Comparison of ENCODE assay signal across 1 cellular context in the genomic region with DNA sequence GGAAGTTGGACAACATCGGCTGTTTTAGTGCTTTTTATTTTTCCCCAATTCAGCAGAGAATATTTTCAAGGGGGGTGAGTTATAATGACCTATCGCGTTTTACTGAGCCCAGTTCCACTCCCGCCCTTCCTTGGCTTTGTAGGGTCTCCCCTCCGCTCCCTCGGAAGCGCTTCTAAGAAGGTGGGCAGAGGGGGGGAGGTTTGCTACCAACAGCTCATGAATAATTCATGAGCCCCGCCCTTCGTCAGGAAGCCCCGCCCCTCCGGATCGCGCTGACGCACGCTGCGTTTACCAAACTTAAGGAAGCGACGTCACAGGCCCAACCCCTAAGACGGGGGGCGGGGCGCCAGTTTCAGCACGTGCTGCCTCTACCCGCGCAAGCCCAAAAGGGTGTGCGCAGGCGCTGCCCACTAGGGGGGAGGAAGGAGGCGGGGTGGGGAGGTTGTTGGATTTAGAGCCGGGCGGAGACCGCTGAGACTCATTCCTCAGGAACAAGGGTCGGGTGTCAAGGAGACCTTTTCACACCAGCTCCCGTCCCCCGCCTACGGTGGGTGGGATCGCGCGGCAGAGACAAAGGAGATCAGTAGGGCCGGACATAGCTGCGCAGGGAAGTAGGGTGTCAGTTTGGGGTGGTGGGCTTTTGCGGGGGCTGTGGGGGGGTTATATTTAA.
TF ChIP-seq lines count a peak whose summit lies in the region.

No MANE protein-coding gene starts in this region.

TF ChIP-seq in K562, 482 proteins besides CTCF, POLR2A, EP300 and RAD21 (continued from another document and continues in another):
- TF ChIP-seq, protein P1, sequence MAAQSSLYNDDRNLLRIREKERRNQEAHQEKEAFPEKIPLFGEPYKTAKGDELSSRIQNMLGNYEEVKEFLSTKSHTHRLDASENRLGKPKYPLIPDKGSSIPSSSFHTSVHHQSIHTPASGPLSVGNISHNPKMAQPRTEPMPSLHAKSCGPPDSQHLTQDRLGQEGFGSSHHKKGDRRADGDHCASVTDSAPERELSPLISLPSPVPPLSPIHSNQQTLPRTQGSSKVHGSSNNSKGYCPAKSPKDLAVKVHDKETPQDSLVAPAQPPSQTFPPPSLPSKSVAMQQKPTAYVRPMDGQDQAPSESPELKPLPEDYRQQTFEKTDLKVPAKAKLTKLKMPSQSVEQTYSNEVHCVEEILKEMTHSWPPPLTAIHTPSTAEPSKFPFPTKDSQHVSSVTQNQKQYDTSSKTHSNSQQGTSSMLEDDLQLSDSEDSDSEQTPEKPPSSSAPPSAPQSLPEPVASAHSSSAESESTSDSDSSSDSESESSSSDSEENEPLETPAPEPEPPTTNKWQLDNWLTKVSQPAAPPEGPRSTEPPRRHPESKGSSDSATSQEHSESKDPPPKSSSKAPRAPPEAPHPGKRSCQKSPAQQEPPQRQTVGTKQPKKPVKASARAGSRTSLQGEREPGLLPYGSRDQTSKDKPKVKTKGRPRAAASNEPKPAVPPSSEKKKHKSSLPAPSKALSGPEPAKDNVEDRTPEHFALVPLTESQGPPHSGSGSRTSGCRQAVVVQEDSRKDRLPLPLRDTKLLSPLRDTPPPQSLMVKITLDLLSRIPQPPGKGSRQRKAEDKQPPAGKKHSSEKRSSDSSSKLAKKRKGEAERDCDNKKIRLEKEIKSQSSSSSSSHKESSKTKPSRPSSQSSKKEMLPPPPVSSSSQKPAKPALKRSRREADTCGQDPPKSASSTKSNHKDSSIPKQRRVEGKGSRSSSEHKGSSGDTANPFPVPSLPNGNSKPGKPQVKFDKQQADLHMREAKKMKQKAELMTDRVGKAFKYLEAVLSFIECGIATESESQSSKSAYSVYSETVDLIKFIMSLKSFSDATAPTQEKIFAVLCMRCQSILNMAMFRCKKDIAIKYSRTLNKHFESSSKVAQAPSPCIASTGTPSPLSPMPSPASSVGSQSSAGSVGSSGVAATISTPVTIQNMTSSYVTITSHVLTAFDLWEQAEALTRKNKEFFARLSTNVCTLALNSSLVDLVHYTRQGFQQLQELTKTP (IDR thresholded peaks at IDR 0.05; ENCODE audit: low read depth in 1 of 2, partially characterized antibody in 2 of 2): peak in 1 of 2 experiments; percentile 67
- TF ChIP-seq ZFX (CRISPR knock-in tag; IDR thresholded peaks at IDR 0.05) (no peak), KDM4B (IDR thresholded peaks at IDR 0.05; ENCODE audit: borderline replicate concordance in 2 of 2, low read depth in 1 of 2) (peak in 1 of 2 experiments; percentile 94; a peak in 2 of 4 replicates), CCNT2 (IDR thresholded peaks at IDR 0.05; ENCODE audit: borderline replicate concordance, extremely low read depth, insufficient read length, low read depth, low read length) (peak; percentile 48), RFX5 (IDR thresholded peaks at IDR 0.05; ENCODE audit: low read depth, low read length) (peak; percentile 45; the same call in 1 of the 2 replicates), FOSL1 (tag; conservative IDR thresholded peaks at IDR 0.05) (peak; percentile 37), RBM39 (optimal IDR thresholded peaks at IDR 0.05; ENCODE audit: low read depth, low read length) (peak; percentile 69), ZNF764 (CRISPR knock-in tag; IDR thresholded peaks at IDR 0.05; ENCODE audit: low read depth) (0 out of 2 replicates have a peak, but pooled peaks have one; percentile 66), STAT5A (IDR thresholded peaks at IDR 0.05; ENCODE audit: borderline replicate concordance, low read length) (0 out of 2 replicates have a peak, but pooled peaks have one; percentile 40), PHF20 (IDR thresholded peaks at IDR 0.05; ENCODE audit: partially characterized antibody) (no peak), ZBED1 (IDR thresholded peaks at IDR 0.05) (peak; percentile 47; the same call in 1 of the 2 replicates), CBX3 (IDR thresholded peaks at IDR 0.05; ENCODE audit: borderline replicate concordance in 1 of 2, low read length in 2 of 2) (0 out of 3 replicates have a peak, but pooled peaks of 1 of the 2 experiments have one; percentile 17), NFE2 (IDR thresholded peaks at IDR 0.05; ENCODE audit: low read depth) (peak; percentile 82)
- TF ChIP-seq, protein P2, sequence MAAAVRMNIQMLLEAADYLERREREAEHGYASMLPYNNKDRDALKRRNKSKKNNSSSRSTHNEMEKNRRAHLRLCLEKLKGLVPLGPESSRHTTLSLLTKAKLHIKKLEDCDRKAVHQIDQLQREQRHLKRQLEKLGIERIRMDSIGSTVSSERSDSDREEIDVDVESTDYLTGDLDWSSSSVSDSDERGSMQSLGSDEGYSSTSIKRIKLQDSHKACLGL (CRISPR knock-in tag; IDR thresholded peaks at IDR 0.05; ENCODE audit: borderline replicate concordance, poor library complexity, severe bottlenecking): no peak
- TF ChIP-seq, protein P3, sequence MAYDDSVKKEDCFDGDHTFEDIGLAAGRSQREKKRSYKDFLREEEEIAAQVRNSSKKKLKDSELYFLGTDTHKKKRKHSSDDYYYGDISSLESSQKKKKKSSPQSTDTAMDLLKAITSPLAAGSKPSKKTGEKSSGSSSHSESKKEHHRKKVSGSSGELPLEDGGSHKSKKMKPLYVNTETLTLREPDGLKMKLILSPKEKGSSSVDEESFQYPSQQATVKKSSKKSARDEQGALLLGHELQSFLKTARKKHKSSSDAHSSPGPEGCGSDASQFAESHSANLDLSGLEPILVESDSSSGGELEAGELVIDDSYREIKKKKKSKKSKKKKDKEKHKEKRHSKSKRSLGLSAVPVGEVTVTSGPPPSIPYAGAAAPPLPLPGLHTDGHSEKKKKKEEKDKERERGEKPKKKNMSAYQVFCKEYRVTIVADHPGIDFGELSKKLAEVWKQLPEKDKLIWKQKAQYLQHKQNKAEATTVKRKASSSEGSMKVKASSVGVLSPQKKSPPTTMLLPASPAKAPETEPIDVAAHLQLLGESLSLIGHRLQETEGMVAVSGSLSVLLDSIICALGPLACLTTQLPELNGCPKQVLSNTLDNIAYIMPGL (CRISPR knock-in tag; IDR thresholded peaks at IDR 0.05): 0 out of 2 replicates have a peak, but pooled peaks have one; percentile 81
- TF ChIP-seq, protein P4, sequence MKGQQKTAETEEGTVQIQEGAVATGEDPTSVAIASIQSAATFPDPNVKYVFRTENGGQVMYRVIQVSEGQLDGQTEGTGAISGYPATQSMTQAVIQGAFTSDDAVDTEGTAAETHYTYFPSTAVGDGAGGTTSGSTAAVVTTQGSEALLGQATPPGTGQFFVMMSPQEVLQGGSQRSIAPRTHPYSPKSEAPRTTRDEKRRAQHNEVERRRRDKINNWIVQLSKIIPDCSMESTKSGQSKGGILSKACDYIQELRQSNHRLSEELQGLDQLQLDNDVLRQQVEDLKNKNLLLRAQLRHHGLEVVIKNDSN (CRISPR knock-in tag; IDR thresholded peaks at IDR 0.05): peak; percentile 98
- TF ChIP-seq, protein P5, sequence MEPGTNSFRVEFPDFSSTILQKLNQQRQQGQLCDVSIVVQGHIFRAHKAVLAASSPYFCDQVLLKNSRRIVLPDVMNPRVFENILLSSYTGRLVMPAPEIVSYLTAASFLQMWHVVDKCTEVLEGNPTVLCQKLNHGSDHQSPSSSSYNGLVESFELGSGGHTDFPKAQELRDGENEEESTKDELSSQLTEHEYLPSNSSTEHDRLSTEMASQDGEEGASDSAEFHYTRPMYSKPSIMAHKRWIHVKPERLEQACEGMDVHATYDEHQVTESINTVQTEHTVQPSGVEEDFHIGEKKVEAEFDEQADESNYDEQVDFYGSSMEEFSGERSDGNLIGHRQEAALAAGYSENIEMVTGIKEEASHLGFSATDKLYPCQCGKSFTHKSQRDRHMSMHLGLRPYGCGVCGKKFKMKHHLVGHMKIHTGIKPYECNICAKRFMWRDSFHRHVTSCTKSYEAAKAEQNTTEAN (CRISPR knock-in tag; IDR thresholded peaks at IDR 0.05): 0 out of 2 replicates have a peak, but pooled peaks have one; percentile 25
- TF ChIP-seq, protein P6, sequence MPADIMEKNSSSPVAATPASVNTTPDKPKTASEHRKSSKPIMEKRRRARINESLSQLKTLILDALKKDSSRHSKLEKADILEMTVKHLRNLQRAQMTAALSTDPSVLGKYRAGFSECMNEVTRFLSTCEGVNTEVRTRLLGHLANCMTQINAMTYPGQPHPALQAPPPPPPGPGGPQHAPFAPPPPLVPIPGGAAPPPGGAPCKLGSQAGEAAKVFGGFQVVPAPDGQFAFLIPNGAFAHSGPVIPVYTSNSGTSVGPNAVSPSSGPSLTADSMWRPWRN (IDR thresholded peaks at IDR 0.05; ENCODE audit: low read depth): peak; percentile 84
- TF ChIP-seq, protein P7, sequence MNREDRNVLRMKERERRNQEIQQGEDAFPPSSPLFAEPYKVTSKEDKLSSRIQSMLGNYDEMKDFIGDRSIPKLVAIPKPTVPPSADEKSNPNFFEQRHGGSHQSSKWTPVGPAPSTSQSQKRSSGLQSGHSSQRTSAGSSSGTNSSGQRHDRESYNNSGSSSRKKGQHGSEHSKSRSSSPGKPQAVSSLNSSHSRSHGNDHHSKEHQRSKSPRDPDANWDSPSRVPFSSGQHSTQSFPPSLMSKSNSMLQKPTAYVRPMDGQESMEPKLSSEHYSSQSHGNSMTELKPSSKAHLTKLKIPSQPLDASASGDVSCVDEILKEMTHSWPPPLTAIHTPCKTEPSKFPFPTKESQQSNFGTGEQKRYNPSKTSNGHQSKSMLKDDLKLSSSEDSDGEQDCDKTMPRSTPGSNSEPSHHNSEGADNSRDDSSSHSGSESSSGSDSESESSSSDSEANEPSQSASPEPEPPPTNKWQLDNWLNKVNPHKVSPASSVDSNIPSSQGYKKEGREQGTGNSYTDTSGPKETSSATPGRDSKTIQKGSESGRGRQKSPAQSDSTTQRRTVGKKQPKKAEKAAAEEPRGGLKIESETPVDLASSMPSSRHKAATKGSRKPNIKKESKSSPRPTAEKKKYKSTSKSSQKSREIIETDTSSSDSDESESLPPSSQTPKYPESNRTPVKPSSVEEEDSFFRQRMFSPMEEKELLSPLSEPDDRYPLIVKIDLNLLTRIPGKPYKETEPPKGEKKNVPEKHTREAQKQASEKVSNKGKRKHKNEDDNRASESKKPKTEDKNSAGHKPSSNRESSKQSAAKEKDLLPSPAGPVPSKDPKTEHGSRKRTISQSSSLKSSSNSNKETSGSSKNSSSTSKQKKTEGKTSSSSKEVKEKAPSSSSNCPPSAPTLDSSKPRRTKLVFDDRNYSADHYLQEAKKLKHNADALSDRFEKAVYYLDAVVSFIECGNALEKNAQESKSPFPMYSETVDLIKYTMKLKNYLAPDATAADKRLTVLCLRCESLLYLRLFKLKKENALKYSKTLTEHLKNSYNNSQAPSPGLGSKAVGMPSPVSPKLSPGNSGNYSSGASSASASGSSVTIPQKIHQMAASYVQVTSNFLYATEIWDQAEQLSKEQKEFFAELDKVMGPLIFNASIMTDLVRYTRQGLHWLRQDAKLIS (CRISPR knock-in tag; IDR thresholded peaks at IDR 0.05): peak; percentile 91
- TF ChIP-seq, protein P8, sequence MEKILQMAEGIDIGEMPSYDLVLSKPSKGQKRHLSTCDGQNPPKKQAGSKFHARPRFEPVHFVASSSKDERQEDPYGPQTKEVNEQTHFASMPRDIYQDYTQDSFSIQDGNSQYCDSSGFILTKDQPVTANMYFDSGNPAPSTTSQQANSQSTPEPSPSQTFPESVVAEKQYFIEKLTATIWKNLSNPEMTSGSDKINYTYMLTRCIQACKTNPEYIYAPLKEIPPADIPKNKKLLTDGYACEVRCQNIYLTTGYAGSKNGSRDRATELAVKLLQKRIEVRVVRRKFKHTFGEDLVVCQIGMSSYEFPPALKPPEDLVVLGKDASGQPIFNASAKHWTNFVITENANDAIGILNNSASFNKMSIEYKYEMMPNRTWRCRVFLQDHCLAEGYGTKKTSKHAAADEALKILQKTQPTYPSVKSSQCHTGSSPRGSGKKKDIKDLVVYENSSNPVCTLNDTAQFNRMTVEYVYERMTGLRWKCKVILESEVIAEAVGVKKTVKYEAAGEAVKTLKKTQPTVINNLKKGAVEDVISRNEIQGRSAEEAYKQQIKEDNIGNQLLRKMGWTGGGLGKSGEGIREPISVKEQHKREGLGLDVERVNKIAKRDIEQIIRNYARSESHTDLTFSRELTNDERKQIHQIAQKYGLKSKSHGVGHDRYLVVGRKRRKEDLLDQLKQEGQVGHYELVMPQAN (IDR thresholded peaks at IDR 0.05; ENCODE audit: borderline replicate concordance): peak; percentile 65
- TF ChIP-seq, protein P9, sequence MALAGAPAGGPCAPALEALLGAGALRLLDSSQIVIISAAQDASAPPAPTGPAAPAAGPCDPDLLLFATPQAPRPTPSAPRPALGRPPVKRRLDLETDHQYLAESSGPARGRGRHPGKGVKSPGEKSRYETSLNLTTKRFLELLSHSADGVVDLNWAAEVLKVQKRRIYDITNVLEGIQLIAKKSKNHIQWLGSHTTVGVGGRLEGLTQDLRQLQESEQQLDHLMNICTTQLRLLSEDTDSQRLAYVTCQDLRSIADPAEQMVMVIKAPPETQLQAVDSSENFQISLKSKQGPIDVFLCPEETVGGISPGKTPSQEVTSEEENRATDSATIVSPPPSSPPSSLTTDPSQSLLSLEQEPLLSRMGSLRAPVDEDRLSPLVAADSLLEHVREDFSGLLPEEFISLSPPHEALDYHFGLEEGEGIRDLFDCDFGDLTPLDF (CRISPR knock-in tag; IDR thresholded peaks at IDR 0.05): peak; percentile 19
- TF ChIP-seq, protein P10, sequence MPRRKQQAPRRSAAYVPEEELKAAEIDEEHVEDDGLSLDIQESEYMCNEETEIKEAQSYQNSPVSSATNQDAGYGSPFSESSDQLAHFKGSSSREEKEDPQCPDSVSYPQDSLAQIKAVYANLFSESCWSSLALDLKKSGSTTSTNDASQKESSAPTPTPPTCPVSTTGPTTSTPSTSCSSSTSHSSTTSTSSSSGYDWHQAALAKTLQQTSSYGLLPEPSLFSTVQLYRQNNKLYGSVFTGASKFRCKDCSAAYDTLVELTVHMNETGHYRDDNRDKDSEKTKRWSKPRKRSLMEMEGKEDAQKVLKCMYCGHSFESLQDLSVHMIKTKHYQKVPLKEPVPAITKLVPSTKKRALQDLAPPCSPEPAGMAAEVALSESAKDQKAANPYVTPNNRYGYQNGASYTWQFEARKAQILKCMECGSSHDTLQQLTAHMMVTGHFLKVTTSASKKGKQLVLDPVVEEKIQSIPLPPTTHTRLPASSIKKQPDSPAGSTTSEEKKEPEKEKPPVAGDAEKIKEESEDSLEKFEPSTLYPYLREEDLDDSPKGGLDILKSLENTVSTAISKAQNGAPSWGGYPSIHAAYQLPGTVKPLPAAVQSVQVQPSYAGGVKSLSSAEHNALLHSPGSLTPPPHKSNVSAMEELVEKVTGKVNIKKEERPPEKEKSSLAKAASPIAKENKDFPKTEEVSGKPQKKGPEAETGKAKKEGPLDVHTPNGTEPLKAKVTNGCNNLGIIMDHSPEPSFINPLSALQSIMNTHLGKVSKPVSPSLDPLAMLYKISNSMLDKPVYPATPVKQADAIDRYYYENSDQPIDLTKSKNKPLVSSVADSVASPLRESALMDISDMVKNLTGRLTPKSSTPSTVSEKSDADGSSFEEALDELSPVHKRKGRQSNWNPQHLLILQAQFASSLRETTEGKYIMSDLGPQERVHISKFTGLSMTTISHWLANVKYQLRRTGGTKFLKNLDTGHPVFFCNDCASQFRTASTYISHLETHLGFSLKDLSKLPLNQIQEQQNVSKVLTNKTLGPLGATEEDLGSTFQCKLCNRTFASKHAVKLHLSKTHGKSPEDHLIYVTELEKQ (CRISPR knock-in tag; IDR thresholded peaks at IDR 0.05): no peak
- TF ChIP-seq, protein P11, sequence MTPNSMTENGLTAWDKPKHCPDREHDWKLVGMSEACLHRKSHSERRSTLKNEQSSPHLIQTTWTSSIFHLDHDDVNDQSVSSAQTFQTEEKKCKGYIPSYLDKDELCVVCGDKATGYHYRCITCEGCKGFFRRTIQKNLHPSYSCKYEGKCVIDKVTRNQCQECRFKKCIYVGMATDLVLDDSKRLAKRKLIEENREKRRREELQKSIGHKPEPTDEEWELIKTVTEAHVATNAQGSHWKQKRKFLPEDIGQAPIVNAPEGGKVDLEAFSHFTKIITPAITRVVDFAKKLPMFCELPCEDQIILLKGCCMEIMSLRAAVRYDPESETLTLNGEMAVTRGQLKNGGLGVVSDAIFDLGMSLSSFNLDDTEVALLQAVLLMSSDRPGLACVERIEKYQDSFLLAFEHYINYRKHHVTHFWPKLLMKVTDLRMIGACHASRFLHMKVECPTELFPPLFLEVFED (CRISPR knock-in tag; conservative IDR thresholded peaks at IDR 0.05): peak; percentile 41
